ENCODE assay signal across 18 cellular contexts in genomic region chr6:135346747-135347146, GRCh38.
DNase-seq lines count a peak whose midpoint lies in the region; ATAC-seq and TF ChIP-seq lines count a peak whose summit lies in the region.
"Had no signal": no experiment of that assay in that cellular context is flagged by ENCODE, and none has a peak within 500 bp of the region (broad histone marks: within the 10 kb centered on the region; RNA-seq: fewer than 3 reads in every experiment).

No MANE protein-coding gene starts in this region.

- H3K27me3 ChIP-seq in brain microvascular endothelial cell (replicated peaks): no peaks in the 10 kb centered on the region
- H3K27me3 ChIP-seq: neutrophil, tibial artery had no signal

- TF ChIP-seq CTCF in HFF-Myc (IDR thresholded peaks at IDR 0.05; ENCODE audit: low read depth, low read length, missing control alignments) (no peak), brain microvascular endothelial cell (IDR thresholded peaks at IDR 0.05; ENCODE audit: low read depth, low read length, missing control alignments) (no peak)

- ATAC-seq in GM21367 (IDR thresholded peaks at IDR 0.05; ENCODE audit: unreplicated experiment): no peak
- ATAC-seq: left ventricle myocardium superior had no signal

- in situ Hi-C loops in brain microvascular endothelial cell (cut with HindIII; ENCODE audit: low pct_ligation_motif_present, low sequenced_read_pairs): no loop called here

- H3K36me3 ChIP-seq in brain microvascular endothelial cell (replicated peaks): no peaks in the 10 kb centered on the region
- H3K36me3 ChIP-seq: neutrophil had no signal

- no peak overlapping the region for H3K4me3 ChIP-seq in HFF-Myc (replicated peaks; ENCODE audit: low read depth, low read length)
- H3K4me3 ChIP-seq in brain microvascular endothelial cell (ENCODE audit: low read depth, low read length): no peak overlapping the region
- H3K4me3 ChIP-seq: tibial artery had no signal

- H3K27ac ChIP-seq in brain microvascular endothelial cell: no peak overlapping the region
- H3K27ac ChIP-seq: neutrophil, tibial artery had no signal

- DNase-seq in DMS79 (lab: John Stamatoyannopoulos, UW) (peak; percentile 63), HFF-Myc (ENCODE audit: extremely low read depth, low read depth) (peak; percentile 22), RPMI7951 (ENCODE audit: low read depth) (peak; percentile 15), brain microvascular endothelial cell (peak; percentile 47), HCEC 1CT (no peak), 8988T (no peak)
- no peak for DNase-seq in activated naive CD4-positive, alpha-beta T cell treated with Interleukin-2 at 50 U/mL for 16 hours
- DNase-seq: activated CD4-positive, alpha-beta T cell treated with anti-CD3 and anti-CD28 coated beads for 1 hour; CD4-positive, CD25-positive, alpha-beta regulatory T cell; left ventricle myocardium superior; NCI-H1092 treated with DMSO at 0.1 percent for 48 hours; NCI-H2081; NCI-H510A; small intestine; stimulated activated naive CD4-positive, alpha-beta T cell; tibial artery had no signal

Comparison
In these comparisons a context has a peak if more than half of its experiments do, and no peak if none do; other contexts are left out.
1. DNase-seq: peak in DMS79 (single experiment), HFF-Myc (single experiment), RPMI7951 (single experiment) and brain microvascular endothelial cell (single experiment); none in HCEC 1CT (single experiment), activated naive CD4-positive, alpha-beta T cell treated with Interleukin-2 at 50 U/mL for 16 hours (single experiment) and 8988T (single experiment).